14 cellular contexts compared by ENCODE assay signal in the genomic region with DNA sequence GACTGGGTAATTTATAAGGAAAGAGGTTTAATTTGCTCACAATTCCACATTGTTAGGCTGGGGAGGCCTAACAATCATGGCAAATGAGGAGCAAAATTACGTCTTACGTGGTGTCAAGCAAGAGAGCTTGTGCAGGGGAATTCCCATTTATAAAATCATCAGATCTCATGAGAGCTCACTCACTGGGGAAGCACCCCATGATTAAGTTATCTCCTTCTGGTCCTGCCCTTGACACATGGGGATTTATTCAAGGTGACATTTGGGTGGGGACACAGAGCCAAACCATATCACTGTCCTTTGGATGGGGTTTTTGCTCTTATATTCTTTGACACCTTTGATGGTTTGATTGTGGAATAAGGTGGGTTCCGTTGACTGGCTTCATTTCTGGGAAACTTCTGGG. TPM values are rescaled to one million over a fixed set of nuclear protein-coding genes. Genes with fewer than 3 reads are reported as not detected.
DNase-seq lines count a peak whose midpoint lies in the region; ATAC-seq, FAIRE-seq and TF ChIP-seq lines count a peak whose summit lies in the region.
"Not testable (repeated sequence)": the region's sequence is repeated elsewhere in the genome, so short reads cannot be mapped to it uniquely, and the experiment has no call there.
"Had no signal": no experiment of that assay in that cellular context is flagged by ENCODE, and none has a peak within 500 bp of the region (broad histone marks: within the 10 kb centered on the region; RNA-seq: fewer than 3 reads in every experiment).

No MANE protein-coding gene starts in this region.

- H3K9ac ChIP-seq in GM12878 (ENCODE audit: control insufficient read depth, insufficient read depth, low read length): not testable (repeated sequence)

- peak; percentile 77 for ATAC-seq in activated CD8-positive, alpha-beta T cell treated with anti-CD3 and anti-CD28 coated beads for 36 hours
- peak; percentile 86 for ATAC-seq in GM12878
- ATAC-seq in stimulated activated memory B cell treated with anti-CD40 and anti-IgM and Interleukin-4, amounts not matched to agents 10 μg/mL and 1 μg/mL and 100 μg/mL, for 72 hours: peak; percentile 82

- in situ Hi-C loops in GM12878 (cut with MboI): not testable (repeated sequence)

- not testable (repeated sequence) for TF ChIP-seq POLR2A in GM12878 (IDR thresholded peaks at IDR 0.05; ENCODE audit: low read depth, low read length)

- peak overlapping the region; percentile 74; the same call in 1 of the 2 replicates for H3K4me2 ChIP-seq in OCI-LY7 (ENCODE audit: low read length)
- not testable (repeated sequence) for H3K4me2 ChIP-seq in GM12878 (ENCODE audit: control insufficient read depth, insufficient read depth)

- SMC1A ChIA-PET in GM12878 (lab: Charles Lee; ENCODE audit: uncharacterized antibody, unreplicated experiment): not testable (repeated sequence)

- H3K4me1 ChIP-seq in OCI-LY7 (ENCODE audit: insufficient read depth, low read length, poor library complexity, severe bottlenecking): peaks cover 15% of the 10 kb centered on the region
- not testable (repeated sequence) for H3K4me1 ChIP-seq in GM12878 (ENCODE audit: control insufficient read depth, insufficient read depth, low read length)

- H3K27ac ChIP-seq in OCI-LY7 (ENCODE audit: low read depth, low read length, poor library complexity, severe bottlenecking); GM12878 (ENCODE audit: control insufficient read depth, insufficient read depth): not testable (repeated sequence)

- H3K36me3 ChIP-seq in OCI-LY7 (ENCODE audit: insufficient read depth, low read length); GM12878 (ENCODE audit: control insufficient read depth in 2 of 2, insufficient read depth in 2 of 2, low read length in 1 of 2): not testable (repeated sequence)

- H3K4me3 ChIP-seq in GM12865 (ENCODE audit: low read depth, low read length); OCI-LY7 (ENCODE audit: low read depth, low read length, poor library complexity, severe bottlenecking); GM12878: not testable (repeated sequence)

- POLR2A ChIA-PET in OCI-LY7 (lab: Charles Lee); activated CD8-positive, alpha-beta T cell treated with anti-CD3 and anti-CD28 coated beads for 36 hours (lab: Charles Lee): not testable (repeated sequence)
- POLR2A ChIA-PET in GM12878 (lab: Charles Lee): interaction anchor here (1.0 kb wide), 1 partner anchor 60 kb away, joined by 3 read pairs; the partner anchor contains the start of gene RNF121

- peak; percentile 40 for DNase-seq in GM12865 (ENCODE audit: low read depth)
- not testable (repeated sequence) for DNase-seq in OCI-LY7 (ENCODE audit: low spot score)
- peak; percentile 19 for DNase-seq in activated CD8-positive, alpha-beta T cell treated with anti-CD3 and anti-CD28 coated beads for 36 hours
- DNase-seq in activated naive CD4-positive, alpha-beta T cell treated with anti-CD3 and anti-CD28 coated beads for 36 hours: peak; percentile 28
- DNase-seq in GM12878 (ENCODE audit: low read depth, low spot score): peak; percentile 7

- H3K27ac Mint-ChIP-seq in IgD-negative memory B cell: peak overlapping the region in 2 of 3 donors; percentile 19 to 78
- not testable (repeated sequence) for H3K27ac Mint-ChIP-seq in activated CD8-positive, alpha-beta T cell treated with anti-CD3 and anti-CD28 coated beads for 36 hours
- H3K27ac Mint-ChIP-seq in activated naive CD4-positive, alpha-beta T cell treated with anti-CD3 and anti-CD28 coated beads for 36 hours: peak overlapping the region; percentile 36
- H3K27ac Mint-ChIP-seq in stimulated activated memory B cell treated with anti-CD40 and anti-IgM and Interleukin-4, amounts not matched to agents 10 μg/mL and 1 μg/mL and 100 μg/mL, for 72 hours: peak overlapping the region; percentile 85

- not testable (repeated sequence) for H3K27me3 Mint-ChIP-seq in IgD-negative memory B cell; activated CD8-positive, alpha-beta T cell treated with anti-CD3 and anti-CD28 coated beads for 36 hours; activated naive CD4-positive, alpha-beta T cell treated with anti-CD3 and anti-CD28 coated beads for 36 hours (ENCODE audit: low read depth); stimulated activated memory B cell treated with anti-CD40 and anti-IgM and Interleukin-4, amounts not matched to agents 10 μg/mL and 1 μg/mL and 100 μg/mL, for 72 hours

- H3K79me2 ChIP-seq in OCI-LY7 (ENCODE audit: insufficient read depth, low read depth, low read length); GM12878 (ENCODE audit: control insufficient read depth, insufficient read depth, low read length): not testable (repeated sequence)

- not testable (repeated sequence) for H3K36me3 Mint-ChIP-seq in IgD-negative memory B cell; activated CD8-positive, alpha-beta T cell treated with anti-CD3 and anti-CD28 coated beads for 36 hours (ENCODE audit: low read depth); stimulated activated memory B cell treated with anti-CD40 and anti-IgM and Interleukin-4, amounts not matched to agents 10 μg/mL and 1 μg/mL and 100 μg/mL, for 72 hours
- peaks cover 10% of the 10 kb centered on the region for H3K36me3 Mint-ChIP-seq in activated naive CD4-positive, alpha-beta T cell treated with anti-CD3 and anti-CD28 coated beads for 36 hours (ENCODE audit: low read depth)

- not testable (repeated sequence) for H3K27me3 ChIP-seq in GM12878 (replicated peaks in 1 of 2; ENCODE audit: control insufficient read depth in 2 of 2, insufficient read depth in 2 of 2, low read length in 1 of 2)

- not testable (repeated sequence) for H2AFZ ChIP-seq in OCI-LY7 (ENCODE audit: low read length); GM12878 (ENCODE audit: control insufficient read depth, low read depth, low read length)

- RAD21 ChIA-PET in GM12878 (lab: Charles Lee; ENCODE audit: unreplicated experiment): not testable (repeated sequence)

- H4K20me1 ChIP-seq in OCI-LY7 (ENCODE audit: insufficient read depth, low read length); GM12878 (ENCODE audit: control insufficient read depth, insufficient read depth): not testable (repeated sequence)

- intact Hi-C loops in OCI-LY7 (cut with micrococcal nuclease; ENCODE audit: unreplicated experiment); activated CD8-positive, alpha-beta T cell treated with anti-CD3 and anti-CD28 coated beads for 36 hours (cut with micrococcal nuclease); activated naive CD4-positive, alpha-beta T cell treated with anti-CD3 and anti-CD28 coated beads for 36 hours (cut with micrococcal nuclease): not testable (repeated sequence)
- intact Hi-C loops in GM12878 (cut with micrococcal nuclease; ENCODE audit: unreplicated experiment): loop anchor here (10.0 kb wide), 1 partner anchor 75 kb away; no protein-coding TSS in a partner anchor

- not testable (repeated sequence) for H3K9me2 ChIP-seq in OCI-LY7 (ENCODE audit: insufficient read depth, low read length)

- TF ChIP-seq RAD21 in GM12878 (IDR thresholded peaks at IDR 0.05; ENCODE audit: insufficient read depth, low read depth, low read length): not testable (repeated sequence)

- H3K9me3 ChIP-seq in OCI-LY7 (ENCODE audit: low read length); GM12878 (replicated peaks; ENCODE audit: control insufficient read depth, insufficient read depth, low read length): not testable (repeated sequence)

- not testable (repeated sequence) for BruUV-seq in OCI-LY7 (replicated peaks; lab: Mats Ljungman, UMichigan); GM12878 (replicated peaks; lab: Mats Ljungman, UMichigan)

- peaks cover 14 to 18% (median 17%) of the 10 kb centered on the region in 3 donors for H3K4me1 Mint-ChIP-seq in IgD-negative memory B cell
- H3K4me1 Mint-ChIP-seq in activated CD8-positive, alpha-beta T cell treated with anti-CD3 and anti-CD28 coated beads for 36 hours (ENCODE audit: low read depth); activated naive CD4-positive, alpha-beta T cell treated with anti-CD3 and anti-CD28 coated beads for 36 hours (ENCODE audit: low read depth): not testable (repeated sequence)
- peaks cover 24% of the 10 kb centered on the region for H3K4me1 Mint-ChIP-seq in stimulated activated memory B cell treated with anti-CD40 and anti-IgM and Interleukin-4, amounts not matched to agents 10 μg/mL and 1 μg/mL and 100 μg/mL, for 72 hours

- peak overlapping the region in 2 of 4 donors; percentile 67 to 87 for H3K4me3 Mint-ChIP-seq in IgD-negative memory B cell
- H3K4me3 Mint-ChIP-seq in activated CD8-positive, alpha-beta T cell treated with anti-CD3 and anti-CD28 coated beads for 36 hours; activated naive CD4-positive, alpha-beta T cell treated with anti-CD3 and anti-CD28 coated beads for 36 hours; stimulated activated memory B cell treated with anti-CD40 and anti-IgM and Interleukin-4, amounts not matched to agents 10 μg/mL and 1 μg/mL and 100 μg/mL, for 72 hours: not testable (repeated sequence)

- TF ChIP-seq CTCF in GM12865 (IDR thresholded peaks at IDR 0.05; ENCODE audit: insufficient read depth, low read depth, low read length, missing control alignments); OCI-LY7 (conservative IDR thresholded peaks at IDR 0.05; ENCODE audit: low read length); activated CD8-positive, alpha-beta T cell treated with anti-CD3 and anti-CD28 coated beads for 36 hours (IDR thresholded peaks at IDR 0.05); GM12878 (IDR thresholded peaks at IDR 0.05 in 2 of 3, conservative IDR thresholded peaks at IDR 0.05 in 1 of 3; ENCODE audit: control insufficient read depth in 2 of 3, extremely low read depth in 1 of 3, insufficient read depth in 1 of 3, low read depth in 3 of 3, low read length in 3 of 3): not testable (repeated sequence)

- FAIRE-seq in GM12878 (lab: Jason Lieb, UNC): not testable (repeated sequence)

- TF ChIP-seq EP300 in GM12878 (IDR thresholded peaks at IDR 0.05; ENCODE audit: borderline replicate concordance in 1 of 2, control insufficient read depth in 1 of 2, low read depth in 2 of 2, low read length in 2 of 2): not testable (repeated sequence)

- not testable (repeated sequence) for H3K9me3 Mint-ChIP-seq in IgD-negative memory B cell; activated CD8-positive, alpha-beta T cell treated with anti-CD3 and anti-CD28 coated beads for 36 hours; activated naive CD4-positive, alpha-beta T cell treated with anti-CD3 and anti-CD28 coated beads for 36 hours; stimulated activated memory B cell treated with anti-CD40 and anti-IgM and Interleukin-4, amounts not matched to agents 10 μg/mL and 1 μg/mL and 100 μg/mL, for 72 hours

- CTCF ChIA-PET in OCI-LY7 (lab: Charles Lee; ENCODE audit: unreplicated experiment); activated CD8-positive, alpha-beta T cell treated with anti-CD3 and anti-CD28 coated beads for 36 hours (lab: Charles Lee); activated naive CD4-positive, alpha-beta T cell treated with anti-CD3 and anti-CD28 coated beads for 36 hours (lab: Charles Lee); GM12878 (lab: Yijun Ruan, JAX): not testable (repeated sequence)

- 0% methylated on average over 3 of the region's 3 CpGs for WGBS in GM12878 (ENCODE audit: insufficient coverage, insufficient replicate concordance, low lambda C conversion rate, missing lambda C conversion rate)

RNA-seq across cellular contexts. Expression of gene DEFB131B, which starts 8.3 kb away (rescaled TPM):
- polyA plus RNA-seq in IgD-negative memory B cell (not detected), GM12878 (2011; rRNA removed) (not detected in 2 replicates), GM12878 (2014; fragmentation: Illumina TruSeq; extraction: Trizol) (not detected in 2 replicates), GM12878 (2014; fragmentation: Nextera tagmentation; extraction: Ambion mirVana) (not detected), GM12878 (2014; rRNA removed) (not detected in 2 replicates), GM12878 (2016; fragmentation: Nextera tagmentation; extraction: Ambion mirVana) (not detected)
- total RNA-seq in OCI-LY7 (2014; rRNA removed; shearing (Covaris generic)): not detected in 2 replicates
- total RNA-seq in OCI-LY7 (2022) (not detected in 2 replicates), GM12878 (2014; rRNA removed) (not detected in 2 replicates), GM12878 (2014; rRNA removed; fragmentation: Illumina TruSeq; extraction: Trizol) (not detected in 2 replicates), GM12878 (2021) (not detected in 2 replicates)
- not detected for total RNA-seq in activated CD8-positive, alpha-beta T cell treated with anti-CD3 and anti-CD28 coated beads for 36 hours
- total RNA-seq in activated naive CD4-positive, alpha-beta T cell treated with anti-CD3 and anti-CD28 coated beads for 36 hours: not detected
- not detected in 2 replicates for total RNA-seq in GM12878 (2013; cell fraction: nucleolus; rRNA removed)
- polyA plus RNA-seq in GM12878 (2011; ENCODE audit: low read depth): not detected
- polyA plus RNA-seq in GM12878 (2011; cell fraction: cytosol; rRNA removed): not detected in 2 replicates
- not detected in 2 replicates for polyA plus RNA-seq in GM12878 (2011; cell fraction: nucleus; rRNA removed)
- polyA plus RNA-seq in GM12878 (2012): not detected in 2 replicates
- polyA minus RNA-seq in GM12878 (2011; rRNA and poly(A)+ RNA removed): not detected in 2 replicates
- not detected in 2 replicates for polyA minus RNA-seq in GM12878 (2011; cell fraction: cytosol; rRNA and poly(A)+ RNA removed)
- not detected in 2 replicates for polyA minus RNA-seq in GM12878 (2011; cell fraction: nucleus; rRNA and poly(A)+ RNA removed)
- total RNA-seq: Caco-2; CD4-positive, alpha-beta T cell; Daoy; GM23338; HT1080; K562 had no signal
- polyA plus RNA-seq: BJ, GM23338, K562 had no signal

RNA-seq across cellular contexts. Expression of gene DEFB108B, which starts 36.9 kb away (rescaled TPM):
- polyA plus RNA-seq in IgD-negative memory B cell: not detected
- total RNA-seq in OCI-LY7 (2014; rRNA removed; shearing (Covaris generic)): not detected in 2 replicates
- not detected in 2 replicates for total RNA-seq in OCI-LY7 (2022)
- total RNA-seq in activated CD8-positive, alpha-beta T cell treated with anti-CD3 and anti-CD28 coated beads for 36 hours: not detected
- total RNA-seq in activated naive CD4-positive, alpha-beta T cell treated with anti-CD3 and anti-CD28 coated beads for 36 hours: not detected
- total RNA-seq in GM12878 (2013; cell fraction: nucleolus; rRNA removed): not detected in 2 replicates
- not detected in 2 replicates for total RNA-seq in GM12878 (2014; rRNA removed)
- total RNA-seq in GM12878 (2014; rRNA removed; fragmentation: Illumina TruSeq; extraction: Trizol): not detected in 2 replicates
- not detected in 2 replicates for total RNA-seq in GM12878 (2021)
- polyA plus RNA-seq in GM12878 (2011; ENCODE audit: low read depth): not detected
- not detected in 2 replicates for polyA plus RNA-seq in GM12878 (2011; rRNA removed)
- polyA plus RNA-seq in GM12878 (2011; cell fraction: cytosol; rRNA removed): not detected in 2 replicates
- polyA plus RNA-seq in GM12878 (2011; cell fraction: nucleus; rRNA removed): not detected in 2 replicates
- not detected in 2 replicates for polyA plus RNA-seq in GM12878 (2012)
- polyA plus RNA-seq in GM12878 (2014; fragmentation: Illumina TruSeq; extraction: Trizol): not detected in 2 replicates
- not detected for polyA plus RNA-seq in GM12878 (2014; fragmentation: Nextera tagmentation; extraction: Ambion mirVana)
- polyA plus RNA-seq in GM12878 (2014; rRNA removed): not detected in 2 replicates
- not detected for polyA plus RNA-seq in GM12878 (2016; fragmentation: Nextera tagmentation; extraction: Ambion mirVana)
- not detected in 2 replicates for polyA minus RNA-seq in GM12878 (2011; rRNA and poly(A)+ RNA removed)
- not detected in 2 replicates for polyA minus RNA-seq in GM12878 (2011; cell fraction: cytosol; rRNA and poly(A)+ RNA removed)
- not detected in 2 replicates for polyA minus RNA-seq in GM12878 (2011; cell fraction: nucleus; rRNA and poly(A)+ RNA removed)
- total RNA-seq: Caco-2; CD4-positive, alpha-beta T cell; Daoy; GM23338; HT1080; K562 had no signal
- polyA plus RNA-seq: BJ, GM23338, K562 had no signal

RNA-seq across cellular contexts. Expression of gene XNDC1N, which starts 58.5 kb away (rescaled TPM):
- 3.3 TPM for polyA plus RNA-seq in IgD-negative memory B cell
- 32.2 and 33.3 TPM in 2 replicates for total RNA-seq in OCI-LY7 (2014; rRNA removed; shearing (Covaris generic))
- total RNA-seq in OCI-LY7 (2022): 33.4 and 37.0 TPM in 2 replicates
- 10 to 100 TPM; 15.8 to 16.0 TPM for total RNA-seq in activated CD8-positive, alpha-beta T cell treated with anti-CD3 and anti-CD28 coated beads for 36 hours
- 10 to 100 TPM; 14.2 to 16.4 TPM for total RNA-seq in activated naive CD4-positive, alpha-beta T cell treated with anti-CD3 and anti-CD28 coated beads for 36 hours
- 83.3 and 85.6 TPM in 2 replicates for total RNA-seq in GM12878 (2013; cell fraction: nucleolus; rRNA removed)
- 6.2 and 8.5 TPM in 2 replicates for total RNA-seq in GM12878 (2014; rRNA removed)
- 12.8 and 13.6 TPM in 2 replicates for total RNA-seq in GM12878 (2014; rRNA removed; fragmentation: Illumina TruSeq; extraction: Trizol)
- 9.8 and 10.4 TPM in 2 replicates for total RNA-seq in GM12878 (2021)
- 3.7 TPM for polyA plus RNA-seq in GM12878 (2011; ENCODE audit: low read depth)
- polyA plus RNA-seq in GM12878 (2011; rRNA removed): 6.2 and 8.2 TPM in 2 replicates
- 7.1 and 7.9 TPM in 2 replicates for polyA plus RNA-seq in GM12878 (2011; cell fraction: cytosol; rRNA removed)
- 12.0 and 12.8 TPM in 2 replicates for polyA plus RNA-seq in GM12878 (2011; cell fraction: nucleus; rRNA removed)
- polyA plus RNA-seq in GM12878 (2012): 3.0 TPM in 2 replicates
- polyA plus RNA-seq in GM12878 (2014; fragmentation: Illumina TruSeq; extraction: Trizol): 5.7 and 9.7 TPM in 2 replicates
- polyA plus RNA-seq in GM12878 (2014; fragmentation: Nextera tagmentation; extraction: Ambion mirVana): 10 to 100 TPM in 1 of 2 experiments, 1 to 10 TPM in 1; 8.2 to 13.7 TPM
- 6.1 and 9.2 TPM in 2 replicates for polyA plus RNA-seq in GM12878 (2014; rRNA removed)
- polyA plus RNA-seq in GM12878 (2016; fragmentation: Nextera tagmentation; extraction: Ambion mirVana): 10 to 100 TPM; 11.1 to 12.8 TPM
- 16.2 and 17.8 TPM in 2 replicates for polyA minus RNA-seq in GM12878 (2011; rRNA and poly(A)+ RNA removed)
- 3.6 and 4.3 TPM in 2 replicates for polyA minus RNA-seq in GM12878 (2011; cell fraction: cytosol; rRNA and poly(A)+ RNA removed)
- 19.8 and 32.1 TPM in 2 replicates for polyA minus RNA-seq in GM12878 (2011; cell fraction: nucleus; rRNA and poly(A)+ RNA removed)

RNA-seq across cellular contexts. Expression of gene RNF121, which starts 58.9 kb away (rescaled TPM):
- polyA plus RNA-seq in IgD-negative memory B cell (13.6 TPM), GM12878 (2011; rRNA removed) (61.2 and 73.7 TPM in 2 replicates), GM12878 (2014; fragmentation: Illumina TruSeq; extraction: Trizol) (36.7 and 47.2 TPM in 2 replicates), GM12878 (2014; fragmentation: Nextera tagmentation; extraction: Ambion mirVana) (10 to 100 TPM in 1 of 2 experiments, 1 to 10 TPM in 1; 8.6 to 19.0 TPM), GM12878 (2014; rRNA removed) (43.7 and 52.5 TPM in 2 replicates), GM12878 (2016; fragmentation: Nextera tagmentation; extraction: Ambion mirVana) (10 to 100 TPM; 19.4 to 22.2 TPM)
- total RNA-seq in OCI-LY7 (2014; rRNA removed; shearing (Covaris generic)): 17.6 and 24.6 TPM in 2 replicates
- total RNA-seq in OCI-LY7 (2022) (28.1 and 28.5 TPM in 2 replicates), GM12878 (2014; rRNA removed) (41.5 and 42.4 TPM in 2 replicates), GM12878 (2014; rRNA removed; fragmentation: Illumina TruSeq; extraction: Trizol) (23.1 and 27.8 TPM in 2 replicates), GM12878 (2021) (42.9 and 46.0 TPM in 2 replicates)
- 10 to 100 TPM; 23.7 to 28.1 TPM for total RNA-seq in activated CD8-positive, alpha-beta T cell treated with anti-CD3 and anti-CD28 coated beads for 36 hours
- 10 to 100 TPM; 15.4 to 16.8 TPM for total RNA-seq in activated naive CD4-positive, alpha-beta T cell treated with anti-CD3 and anti-CD28 coated beads for 36 hours
- total RNA-seq in GM12878 (2013; cell fraction: nucleolus; rRNA removed): 110 and 113 TPM in 2 replicates
- polyA plus RNA-seq in GM12878 (2011; ENCODE audit: low read depth): 38.3 TPM
- polyA plus RNA-seq in GM12878 (2011; cell fraction: cytosol; rRNA removed): 63.4 and 67.6 TPM in 2 replicates
- 138 TPM in 2 replicates for polyA plus RNA-seq in GM12878 (2011; cell fraction: nucleus; rRNA removed)
- polyA plus RNA-seq in GM12878 (2012): 33.0 and 40.7 TPM in 2 replicates
- 104 and 123 TPM in 2 replicates for polyA minus RNA-seq in GM12878 (2011; rRNA and poly(A)+ RNA removed)
- polyA minus RNA-seq in GM12878 (2011; cell fraction: cytosol; rRNA and poly(A)+ RNA removed): 12.0 and 18.3 TPM in 2 replicates
- 54.3 and 96.9 TPM in 2 replicates for polyA minus RNA-seq in GM12878 (2011; cell fraction: nucleus; rRNA and poly(A)+ RNA removed)
